ENCODE assay signal across 16 cellular contexts in the genomic region with DNA sequence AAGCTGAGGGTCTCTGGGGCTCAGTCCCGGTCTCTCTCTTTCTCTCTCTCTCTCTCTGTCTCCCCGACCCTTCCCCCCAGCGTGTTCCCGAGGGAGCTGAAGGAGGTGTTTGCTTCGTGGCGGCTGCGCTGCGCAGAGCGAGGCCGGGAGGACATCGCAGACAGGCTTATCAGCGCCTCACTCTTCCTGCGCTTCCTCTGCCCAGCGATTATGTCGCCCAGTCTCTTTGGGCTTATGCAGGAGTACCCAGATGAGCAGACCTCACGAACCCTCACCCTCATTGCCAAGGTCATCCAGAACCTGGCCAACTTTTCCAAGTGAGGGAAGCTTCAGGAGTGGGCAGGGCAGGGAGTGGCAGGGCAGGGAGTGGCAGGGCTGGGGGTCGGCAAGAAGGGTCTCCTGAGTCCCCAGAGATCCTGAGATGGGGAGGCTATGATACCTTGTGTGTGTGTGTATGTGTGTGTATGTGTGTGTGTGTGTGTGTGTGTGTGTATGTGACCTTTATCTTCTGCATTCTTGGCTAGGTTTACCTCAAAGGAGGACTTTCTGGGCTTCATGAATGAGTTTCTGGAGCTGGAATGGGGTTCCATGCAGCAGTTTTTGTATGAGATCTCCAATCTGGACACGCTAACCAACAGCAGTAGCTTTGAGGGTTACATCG.
"Had no signal": no experiment of that assay in that cellular context is flagged by ENCODE, and none has a peak within 500 bp of the region (broad histone marks: within the 10 kb centered on the region; RNA-seq: fewer than 3 reads in every experiment).

No MANE protein-coding gene starts in this region.

- H3K27me3 ChIP-seq: esophagus squamous epithelium, ovary, testis, upper lobe of right lung had no signal

- DNase-seq: activated CD4-positive, alpha-beta memory T cell treated with anti-CD3 and anti-CD28 coated beads, Interleukin-2, amount 10 ng/mL, durations not matched to agents 7 days and 5 days; activated CD4-positive, alpha-beta T cell treated with anti-CD3 and anti-CD28 coated beads for 1 hour; activated naive CD4-positive, alpha-beta T cell treated with Interleukin-2 at 50 U/mL for 16 hours; amniotic stem cell; esophagus squamous epithelium; left colon; ovary; stimulated activated CD4-positive, alpha-beta T cell treated with anti-CD3 and anti-CD28 coated beads, Interleukin-12 subunit alpha, Interleukin-12 subunit beta, amount 100 ng/mL, for 4 hours; stimulated activated CD4-positive, alpha-beta T cell treated with anti-CD3 and anti-CD28 coated beads, Interleukin-2, amount 100 ng/mL, for 48 hours; stimulated activated CD8-positive, alpha-beta memory T cell treated with anti-CD3 and anti-CD28 coated beads, Interleukin-4, amount 100 ng/mL, for 48 hours; stimulated activated naive CD8-positive, alpha-beta T cell treated with anti-CD3 and anti-CD28 coated beads, Interleukin-15, amount 100 ng/mL, for 72 hours; T-helper 2 cell; testis; upper lobe of right lung had no signal

- H3K27ac ChIP-seq: esophagus squamous epithelium, ovary, testis, upper lobe of right lung had no signal

- H3K9me3 ChIP-seq: esophagus squamous epithelium, ovary, testis, upper lobe of right lung had no signal

- H3K36me3 ChIP-seq: ovary had no signal

- H3K9me3 Mint-ChIP-seq: activated CD4-positive, alpha-beta memory T cell treated with anti-CD3 and anti-CD28 coated beads, Interleukin-2, amount 10 ng/mL, durations not matched to agents 7 days and 5 days; brain; nephron; stimulated activated naive CD8-positive, alpha-beta T cell treated with anti-CD3 and anti-CD28 coated beads, Interleukin-15, amount 100 ng/mL, for 72 hours had no signal

- ATAC-seq: left colon; stimulated activated naive CD8-positive, alpha-beta T cell treated with anti-CD3 and anti-CD28 coated beads, Interleukin-15, amount 100 ng/mL, for 72 hours; upper lobe of right lung had no signal

- H3K4me1 ChIP-seq: esophagus squamous epithelium, testis, upper lobe of right lung had no signal

- H3K27ac Mint-ChIP-seq: activated CD4-positive, alpha-beta memory T cell treated with anti-CD3 and anti-CD28 coated beads, Interleukin-2, amount 10 ng/mL, durations not matched to agents 7 days and 5 days; nephron; stimulated activated naive CD8-positive, alpha-beta T cell treated with anti-CD3 and anti-CD28 coated beads, Interleukin-15, amount 100 ng/mL, for 72 hours had no signal

- H3K27me3 Mint-ChIP-seq: activated CD4-positive, alpha-beta memory T cell treated with anti-CD3 and anti-CD28 coated beads, Interleukin-2, amount 10 ng/mL, durations not matched to agents 7 days and 5 days; brain; stimulated activated naive CD8-positive, alpha-beta T cell treated with anti-CD3 and anti-CD28 coated beads, Interleukin-15, amount 100 ng/mL, for 72 hours had no signal

- H3K4me1 Mint-ChIP-seq: activated CD4-positive, alpha-beta memory T cell treated with anti-CD3 and anti-CD28 coated beads, Interleukin-2, amount 10 ng/mL, durations not matched to agents 7 days and 5 days; nephron; stimulated activated naive CD8-positive, alpha-beta T cell treated with anti-CD3 and anti-CD28 coated beads, Interleukin-15, amount 100 ng/mL, for 72 hours had no signal

- H3K4me3 ChIP-seq: esophagus squamous epithelium, ovary, testis, upper lobe of right lung had no signal

- H3K4me3 Mint-ChIP-seq: activated CD4-positive, alpha-beta memory T cell treated with anti-CD3 and anti-CD28 coated beads, Interleukin-2, amount 10 ng/mL, durations not matched to agents 7 days and 5 days; brain; nephron; stimulated activated naive CD8-positive, alpha-beta T cell treated with anti-CD3 and anti-CD28 coated beads, Interleukin-15, amount 100 ng/mL, for 72 hours had no signal
